1 cellular context compared by ENCODE assay signal in the genomic region with DNA sequence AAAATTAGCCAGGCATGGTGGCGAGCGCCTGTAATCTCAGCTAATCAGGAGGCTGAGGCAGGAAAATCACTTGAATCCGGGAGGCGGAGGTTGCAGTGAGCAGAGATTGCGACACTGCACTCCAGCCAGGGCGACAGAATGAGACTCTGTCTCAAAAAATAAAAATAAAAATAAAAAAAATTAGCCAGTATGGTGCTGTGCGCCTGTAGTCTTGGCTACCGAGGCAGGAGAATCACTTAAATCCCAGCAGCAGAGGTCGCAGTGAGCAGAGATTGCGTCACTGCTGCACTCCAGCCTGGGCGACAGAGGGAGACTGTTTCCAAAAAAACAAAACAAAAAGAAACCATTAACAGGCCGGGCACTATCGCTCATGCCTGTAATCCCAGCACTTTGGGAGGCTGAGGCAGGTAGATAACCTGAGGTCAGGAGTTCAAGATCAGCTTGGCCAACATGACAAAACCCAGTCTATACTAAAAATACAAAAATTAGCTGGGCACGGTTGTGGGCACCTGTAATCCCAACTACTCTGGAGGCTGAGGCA.
TF ChIP-seq lines count a peak whose summit lies in the region.
"Not testable (repeated sequence)": the region's sequence is repeated elsewhere in the genome, so short reads cannot be mapped to it uniquely, and the experiment has no call there.

No MANE protein-coding gene starts in this region.

TF ChIP-seq in A549, 52 proteins besides CTCF, POLR2A, EP300 and RAD21:
- TF ChIP-seq JUN (IDR thresholded peaks at IDR 0.05) = peak in 1 of 2 experiments; percentile 33; a peak in 1 of 5 replicates
- not testable (repeated sequence) for TF ChIP-seq FOSL2 (IDR thresholded peaks at IDR 0.05)
- peak; percentile 47; the same call in 1 of the 2 replicates for TF ChIP-seq FOSL2 (CRISPR knock-in tag; IDR thresholded peaks at IDR 0.05)
- peak; percentile 86 for TF ChIP-seq SMC3 (IDR thresholded peaks at IDR 0.05)
- TF ChIP-seq CEBPB (IDR thresholded peaks at IDR 0.05) = peak; percentile 95 to 98
